Comparison of ENCODE assay signal across 20 cellular contexts in the genomic region with DNA sequence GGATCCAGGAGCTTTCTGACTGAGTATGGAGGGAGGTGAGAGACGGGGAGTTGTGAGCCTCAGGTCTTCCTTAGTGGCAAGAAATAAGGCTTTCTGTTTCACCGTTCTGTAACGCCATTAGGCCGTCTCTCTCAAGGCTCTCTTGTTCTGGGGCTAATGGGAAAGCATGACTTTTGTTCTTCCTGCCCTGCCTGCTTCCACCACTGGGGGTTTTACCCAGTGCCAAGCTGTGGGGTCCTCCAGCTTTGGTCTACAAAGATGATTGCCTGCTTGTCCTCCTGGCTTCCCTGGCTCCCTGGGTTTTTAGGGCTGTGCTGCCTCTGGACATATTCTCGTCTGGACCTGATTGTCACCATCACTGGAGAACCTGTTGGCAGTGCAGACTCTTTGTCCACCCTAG.
DNase-seq lines count a peak whose midpoint lies in the region; ATAC-seq, FAIRE-seq and TF ChIP-seq lines count a peak whose summit lies in the region.
"Had no signal": no experiment of that assay in that cellular context is flagged by ENCODE, and none has a peak within 500 bp of the region (broad histone marks: within the 10 kb centered on the region; RNA-seq: fewer than 3 reads in every experiment).

No MANE protein-coding gene starts in this region.

- H3K9me2 ChIP-seq in HCT116 (ENCODE audit: insufficient read depth): no peaks in the 10 kb centered on the region

- peak; percentile 76 for ATAC-seq in HCT116
- ATAC-seq in K562: peak; percentile 70
- ATAC-seq in HepG2: peak; percentile 80
- ATAC-seq: sciatic nerve had no signal

- H2AFZ ChIP-seq in HCT116 (ENCODE audit: low read depth, low read length, poor library complexity, severe bottlenecking): no peak overlapping the region
- H2AFZ ChIP-seq in K562 (ENCODE audit: low read depth, low read length): no peak overlapping the region
- no peak overlapping the region for H2AFZ ChIP-seq in HepG2 (ENCODE audit: low read length)

- no peaks in the 10 kb centered on the region for H4K20me1 ChIP-seq in BLaER1 treated with 17β-estradiol and CSF1 and Interleukin-3, amounts not matched to agents 10 nM and 100 nM
- H4K20me1 ChIP-seq in HCT116 (ENCODE audit: insufficient read depth) (no peaks in the 10 kb centered on the region), K562 (replicated peaks; ENCODE audit: control insufficient read depth, insufficient read depth, low read length) (peaks cover 10% of the 10 kb centered on the region; the same call in 1 of the 2 replicates), HepG2 (ENCODE audit: insufficient read depth, low read length) (no peaks in the 10 kb centered on the region)

- no peaks in the 10 kb centered on the region for H3K36me3 ChIP-seq in BLaER1 treated with 17β-estradiol and CSF1 and Interleukin-3, amounts not matched to agents 10 nM and 100 nM
- H3K36me3 ChIP-seq in HCT116 (ENCODE audit: control insufficient read depth in 1 of 2, insufficient read depth in 2 of 2, low read length in 2 of 2) (no peaks in the 10 kb centered on the region), K562 (ENCODE audit: control insufficient read depth, insufficient read depth, low read length) (no peaks in the 10 kb centered on the region), HepG2 (replicated peaks in 1 of 2; ENCODE audit: control insufficient read depth in 1 of 2, insufficient read depth in 2 of 2, low read length in 2 of 2) (no peaks in the 10 kb centered on the region), BE2C (no peaks in the 10 kb centered on the region)

- WGBS in K562 (ENCODE audit: insufficient coverage, low coverage, missing lambda C conversion rate): 1% methylated on average over 5 of the region's 5 CpGs
- 44% methylated on average over 5 of the region's 5 CpGs for WGBS in HepG2 (ENCODE audit: low lambda C conversion rate)

- DNase-seq in HCT116 (ENCODE audit: low read depth, low spot score) (no peak), K562 (ENCODE audit: extremely low read depth in 1 of 4, low spot score in 3 of 4) (no peak), HepG2 (ENCODE audit: low spot score) (no peak), LoVo (ENCODE audit: low spot score) (no peak), hepatic stellate cell (ENCODE audit: low spot score) (no peak), BE2C (no peak), CD1c-positive myeloid dendritic cell (ENCODE audit: extremely low spot score) (no peak)
- DNase-seq: erythroblast; midbrain; NCI-H1417 treated with DMSO at 0.1 percent for 48 hours; NCI-H446 treated with DMSO at 0.1 percent for 48 hours; OCI-M1; stimulated activated CD4-positive, alpha-beta T cell treated with anti-CD3 and anti-CD28 coated beads, Interleukin-4, amount 100 ng/mL, for 1 hour; stimulated activated CD8-positive, alpha-beta memory T cell treated with anti-CD3 and anti-CD28 coated beads, Interleukin-4, amount 100 ng/mL, for 48 hours; testis had no signal

- H3K4me1 ChIP-seq in BLaER1 treated with 17β-estradiol and CSF1 and Interleukin-3, amounts not matched to agents 10 nM and 100 nM: peaks cover 23 to 57% (median 49%) of the 10 kb centered on the region in 10 experiments
- H3K4me1 ChIP-seq in HCT116 (ENCODE audit: control insufficient read depth in 1 of 2, insufficient read depth in 2 of 2, low read length in 2 of 2) (no peaks in the 10 kb centered on the region), K562 (replicated peaks in 1 of 2; ENCODE audit: control insufficient read depth in 2 of 2, insufficient read depth in 2 of 2, low read length in 2 of 2) (peaks cover 0 to 7% of the 10 kb centered on the region in 2 experiments; a peak in 2 of 5 replicates), HepG2 (ENCODE audit: insufficient read depth, low read length) (peaks cover 46% of the 10 kb centered on the region), BE2C (no peaks in the 10 kb centered on the region)
- H3K4me1 ChIP-seq: testis had no signal

- BruUV-seq in HCT116 (replicated peaks; lab: Mats Ljungman, UMichigan): no TSS peak
- BruUV-seq in K562 (replicated peaks; lab: Mats Ljungman, UMichigan): no TSS peak
- no TSS peak for BruUV-seq in HepG2 (replicated peaks; lab: Mats Ljungman, UMichigan)

- H3K9ac ChIP-seq in BLaER1 treated with 17β-estradiol and CSF1 and Interleukin-3, amounts not matched to agents 10 nM and 100 nM: no peak overlapping the region
- H3K9ac ChIP-seq in HCT116 (ENCODE audit: low read length) (no peak overlapping the region), K562 (ENCODE audit: insufficient read depth in 1 of 2, low read depth in 2 of 2, low read length in 2 of 2) (no peak overlapping the region; a peak in 1 of 4 replicates), HepG2 (ENCODE audit: insufficient read depth, low read depth, low read length) (no peak overlapping the region)
- H3K9ac ChIP-seq: KMS-11 had no signal

- H3K4me3 ChIP-seq in BLaER1 treated with 17β-estradiol and CSF1 and Interleukin-3, amounts not matched to agents 10 nM and 100 nM: no peak overlapping the region
- H3K4me3 ChIP-seq in HCT116 (replicated peaks in 1 of 2; ENCODE audit: low read depth in 1 of 2, low read length in 2 of 2): no peak overlapping the region
- H3K4me3 ChIP-seq in K562: no peak overlapping the region
- no peak overlapping the region for H3K4me3 ChIP-seq in HepG2 (replicated peaks in 1 of 3; ENCODE audit: insufficient read depth in 1 of 3, low read depth in 2 of 3, low read length in 3 of 3)
- no peak overlapping the region for H3K4me3 ChIP-seq in BE2C (ENCODE audit: low read depth, low read length)
- H3K4me3 ChIP-seq: coronary artery, SK-N-MC, testis had no signal

- no peak for TF ChIP-seq RAD21 in HCT116 (IDR thresholded peaks at IDR 0.05; ENCODE audit: low read depth)
- no peak for TF ChIP-seq RAD21 in K562 (CRISPR knock-in tag; conservative IDR thresholded peaks at IDR 0.05 in 1 of 2, IDR thresholded peaks at IDR 0.05 in 1 of 2)
- TF ChIP-seq RAD21 in HepG2 (CRISPR knock-in tag; IDR thresholded peaks at IDR 0.05): 0 out of 2 replicates have a peak, but pooled peaks have one; percentile 23

- in situ Hi-C loops in K562 (cut with MboI) (no loop called here), HepG2 (cut with HindIII; ENCODE audit: extremely low pct_ligation_motif_present, low pct_unique_long_range_greater_than_20kb) (no loop called here)

- H3K79me2 ChIP-seq in HCT116 (ENCODE audit: insufficient read depth, low read length) (no peaks in the 10 kb centered on the region), K562 (ENCODE audit: control insufficient read depth, insufficient read depth, low read length) (no peaks in the 10 kb centered on the region), HepG2 (ENCODE audit: insufficient read depth, low read length) (no peaks in the 10 kb centered on the region)

- no peaks in the 10 kb centered on the region for H3K9me3 ChIP-seq in BLaER1 treated with 17β-estradiol and CSF1 and Interleukin-3, amounts not matched to agents 10 nM and 100 nM (replicated peaks in 1 of 11)
- H3K9me3 ChIP-seq in HCT116 (ENCODE audit: control insufficient read depth in 1 of 2, insufficient read depth in 1 of 2, low read depth in 1 of 2, low read length in 2 of 2) (no peaks in the 10 kb centered on the region), K562 (replicated peaks; ENCODE audit: control insufficient read depth, insufficient read depth, low read depth, low read length) (no peaks in the 10 kb centered on the region), HepG2 (ENCODE audit: low read length) (no peaks in the 10 kb centered on the region), BE2C (no peaks in the 10 kb centered on the region)
- H3K9me3 ChIP-seq: testis had no signal

- POLR2A ChIA-PET in HCT116 (lab: Charles Lee) (no interaction called here), K562 (lab: Yijun Ruan, JAX) (interaction anchor here (0.6 kb wide), 1 partner anchor 271 kb away, joined by 3 read pairs; no protein-coding TSS in a partner anchor), HepG2 (lab: Yijun Ruan, JAX) (interaction anchor here (1.2 to 2.2 kb wide), 3 partner anchors 9 to 22 kb away, joined by 3 to 9 read pairs (median 4); no protein-coding TSS in a partner anchor)

- peak overlapping the region in 8 of 11 experiments; percentile 29 to 93 (median 86); a peak in 10 of 22 replicates for H3K4me2 ChIP-seq in BLaER1 treated with 17β-estradiol and CSF1 and Interleukin-3, amounts not matched to agents 10 nM and 100 nM
- H3K4me2 ChIP-seq in HCT116 (ENCODE audit: low read length) (no peak overlapping the region), K562 (ENCODE audit: insufficient read depth, low read length) (no peak overlapping the region), HepG2 (ENCODE audit: low read depth, low read length) (no peak overlapping the region)
- H3K4me2 ChIP-seq: KMS-11 had no signal

- intact Hi-C loops in HCT116 (cut with micrococcal nuclease): no loop called here
- intact Hi-C loops in K562 (cut with micrococcal nuclease): no loop called here
- intact Hi-C loops in HepG2 (cut with micrococcal nuclease; ENCODE audit: unreplicated experiment): loop anchor here (10.0 kb wide), 1 partner anchor 57 kb away; no protein-coding TSS in a partner anchor

- RAD21 ChIA-PET in HCT116 (lab: Charles Lee; ENCODE audit: low non-redundant PET in 1 of 2, low total read pairs in 2 of 2, uncharacterized antibody in 2 of 2, unreplicated experiment in 2 of 2): no interaction called here

- FAIRE-seq in K562 (lab: Jason Lieb, UNC): no peak
- FAIRE-seq in HepG2 (lab: Jason Lieb, UNC): no peak

- TF ChIP-seq POLR2A in HCT116 (IDR thresholded peaks at IDR 0.05; ENCODE audit: borderline replicate concordance, extremely low read depth, insufficient read depth, insufficient read length) (no peak), K562 (conservative IDR thresholded peaks at IDR 0.05) (no peak), HepG2 (IDR thresholded peaks at IDR 0.05; ENCODE audit: insufficient read depth in 1 of 2, low read depth in 2 of 2, low read length in 2 of 2) (no peak)

- TF ChIP-seq CTCF in HCT116 (IDR thresholded peaks at IDR 0.05 in 2 of 3, conservative IDR thresholded peaks at IDR 0.05 in 1 of 3; ENCODE audit: borderline replicate concordance in 1 of 3, insufficient read depth in 1 of 3, low read depth in 2 of 3, low read length in 2 of 3) (peak in 2 of 3 experiments; percentile 13 to 35; a peak in 3 of 6 replicates), K562 (IDR thresholded peaks at IDR 0.05 in 2 of 3, conservative IDR thresholded peaks at IDR 0.05 in 1 of 3; ENCODE audit: insufficient read depth in 2 of 3, low read depth in 1 of 3, low read length in 3 of 3) (peak; percentile 6 to 28 (median 11); a peak in 1 of 6 replicates), HepG2 (CRISPR knock-in tag; IDR thresholded peaks at IDR 0.05) (0 out of 2 replicates have a peak, but pooled peaks have one; percentile 8), BE2C (IDR thresholded peaks at IDR 0.05; ENCODE audit: low read depth, low read length) (no peak)

- H3K9me1 ChIP-seq in K562 (ENCODE audit: control insufficient read depth, insufficient read depth, low read length): no peaks in the 10 kb centered on the region

- no peak for TF ChIP-seq EP300 in K562 (IDR thresholded peaks at IDR 0.05; ENCODE audit: low read length)
- TF ChIP-seq EP300 in HepG2 (IDR thresholded peaks at IDR 0.05; ENCODE audit: low read depth in 2 of 2, low read length in 2 of 2): no peak
- no peak for TF ChIP-seq EP300 in HepG2 (CRISPR knock-in tag; IDR thresholded peaks at IDR 0.05; ENCODE audit: borderline replicate concordance)

- CTCF ChIA-PET in HCT116 (lab: Charles Lee): no interaction called here
- CTCF ChIA-PET in K562 (lab: Yijun Ruan, JAX; ENCODE audit: low intra/inter-chr PET ratio): no interaction called here
- CTCF ChIA-PET in HepG2 (lab: Yijun Ruan, JAX; ENCODE audit: low intra/inter-chr PET ratio, low total read pairs): no interaction called here

- 0 out of 22 replicates have a peak, but pooled peaks cover 0 to 4% (median 0%) of the 10 kb centered on the region in 11 experiments for H3K27me3 ChIP-seq in BLaER1 treated with 17β-estradiol and CSF1 and Interleukin-3, amounts not matched to agents 10 nM and 100 nM
- H3K27me3 ChIP-seq in HCT116 (ENCODE audit: insufficient read depth, low read length): no peaks in the 10 kb centered on the region
- H3K27me3 ChIP-seq in K562 (ENCODE audit: control insufficient read depth in 2 of 2, insufficient read depth in 2 of 2, low read length in 2 of 2): peaks cover 27 to 66% of the 10 kb centered on the region in 2 experiments
- H3K27me3 ChIP-seq in HepG2 (ENCODE audit: control insufficient read depth in 1 of 2, insufficient read depth in 2 of 2, low read length in 2 of 2): no peaks in the 10 kb centered on the region
- H3K27me3 ChIP-seq in BE2C: no peaks in the 10 kb centered on the region
- H3K27me3 ChIP-seq: testis had no signal

- H3K27ac ChIP-seq in BLaER1 treated with 17β-estradiol and CSF1 and Interleukin-3, amounts not matched to agents 10 nM and 100 nM: no peak overlapping the region
- H3K27ac ChIP-seq in HCT116 (ENCODE audit: low read depth, low read length) (no peak overlapping the region), K562 (ENCODE audit: extremely low read depth, low read depth, low read length) (no peak overlapping the region), HepG2 (ENCODE audit: extremely low read length, insufficient read depth, low read length) (no peak overlapping the region)
- H3K27ac ChIP-seq: coronary artery, KMS-11, SK-N-MC, testis had no signal

Comparison
In these comparisons a context has a peak if more than half of its experiments do, and no peak if none do; other contexts are left out.
1. H3K4me2 ChIP-seq: peak in BLaER1 treated with 17β-estradiol and CSF1 and Interleukin-3, amounts not matched to agents 10 nM and 100 nM (8 of 11); none in HCT116 (single experiment), K562 (single experiment) and HepG2 (single experiment).
2. Peak in every context shown above with its lines, with median percentiles within 50 percentile points of each other: ATAC-seq.